Comparison of ENCODE assay signal across 10 cellular contexts in the genomic region with DNA sequence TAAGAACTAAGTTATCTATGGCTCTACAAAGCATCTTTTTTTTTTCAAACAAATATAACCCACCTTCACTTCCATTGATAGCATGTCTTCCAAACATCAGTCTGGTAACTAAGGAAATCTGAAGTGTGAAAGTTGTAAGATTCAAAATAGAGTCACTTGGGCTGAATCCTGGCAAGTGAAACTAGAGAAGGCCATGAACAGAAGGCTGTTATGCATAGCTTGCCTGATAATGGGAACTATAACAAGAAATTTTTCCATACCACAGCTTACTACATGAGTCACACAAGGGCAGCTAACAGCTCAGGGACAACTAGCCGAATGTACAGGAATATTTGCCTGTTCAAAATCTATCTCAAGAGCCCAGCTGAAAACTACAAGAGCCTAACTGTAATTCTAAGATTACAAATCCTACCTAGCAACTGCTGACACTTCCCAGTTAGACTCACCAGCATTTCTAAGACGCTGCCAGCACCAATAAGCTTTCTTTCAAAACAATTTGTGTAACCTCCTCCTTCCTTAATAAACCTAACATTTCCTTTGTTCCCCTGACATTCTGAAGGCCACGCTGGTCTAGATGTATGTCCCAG.
DNase-seq lines count a peak whose midpoint lies in the region; ATAC-seq and TF ChIP-seq lines count a peak whose summit lies in the region.
"Had no signal": no experiment of that assay in that cellular context is flagged by ENCODE, and none has a peak within 500 bp of the region (broad histone marks: within the 10 kb centered on the region; RNA-seq: fewer than 3 reads in every experiment).

No MANE protein-coding gene starts in this region.

- intact Hi-C loops in uterus (cut with DNase I; ENCODE audit: low total_unique reads): no loop called here

- no peaks in the 10 kb centered on the region for H3K4me1 ChIP-seq in uterus
- H3K4me1 ChIP-seq: SJCRH30 had no signal

- no peaks in the 10 kb centered on the region for H3K27me3 ChIP-seq in brain microvascular endothelial cell (replicated peaks)
- H3K27me3 ChIP-seq in uterus: no peaks in the 10 kb centered on the region
- H3K27me3 ChIP-seq: SJCRH30 had no signal

- no peaks in the 10 kb centered on the region for H3K9me3 ChIP-seq in uterus
- H3K9me3 ChIP-seq: SJCRH30 had no signal

- H3K27ac ChIP-seq in brain microvascular endothelial cell (peak overlapping the region; percentile 12), uterus (no peak overlapping the region)
- H3K27ac ChIP-seq: SJCRH30 had no signal

- TF ChIP-seq CTCF in GM13977 (IDR thresholded peaks at IDR 0.05; ENCODE audit: extremely low read depth, insufficient read depth, missing control alignments) (no peak), brain microvascular endothelial cell (IDR thresholded peaks at IDR 0.05; ENCODE audit: low read depth, low read length, missing control alignments) (no peak), retinal pigment epithelial cell (conservative IDR thresholded peaks at IDR 0.05; ENCODE audit: low read depth, low read length) (no peak), uterus (IDR thresholded peaks at IDR 0.05) (no peak)

- DNase-seq in GM13977 (ENCODE audit: low spot score) (peak; percentile 28), H4 (ENCODE audit: low spot score) (peak; percentile 71), LHCN-M2 (ENCODE audit: low read depth) (peak; percentile 80), brain microvascular endothelial cell (peak; percentile 92), retinal pigment epithelial cell (ENCODE audit: low read depth) (peak; percentile 94), uterus (no peak)
- no peak for DNase-seq in stimulated activated CD4-positive, alpha-beta T cell treated with anti-CD3 and anti-CD28 coated beads, Interleukin-15, amount 100 ng/mL, for 24 hours
- DNase-seq: left cardiac atrium had no signal

- ATAC-seq in HG03045 (IDR thresholded peaks at IDR 0.05; ENCODE audit: unreplicated experiment): no peak

- H3K36me3 ChIP-seq in brain microvascular endothelial cell (replicated peaks): no peaks in the 10 kb centered on the region
- H3K36me3 ChIP-seq in uterus: no peaks in the 10 kb centered on the region
- H3K36me3 ChIP-seq: SJCRH30 had no signal

- H3K4me3 ChIP-seq in brain microvascular endothelial cell (ENCODE audit: low read depth, low read length): no peak overlapping the region
- no peak overlapping the region for H3K4me3 ChIP-seq in retinal pigment epithelial cell (ENCODE audit: low read length)
- H3K4me3 ChIP-seq in uterus: no peak overlapping the region
- H3K4me3 ChIP-seq: SJCRH30 had no signal

- in situ Hi-C loops in GM13977 (cut with MboI; ENCODE audit: low pct_unique_long_range_greater_than_20kb, low sequenced_read_pairs, unreplicated experiment) (no loop called here), brain microvascular endothelial cell (cut with HindIII; ENCODE audit: low pct_ligation_motif_present, low sequenced_read_pairs) (no loop called here)

- no peak for TF ChIP-seq POLR2A in uterus (IDR thresholded peaks at IDR 0.05)

Comparison
In these comparisons a context has a peak if more than half of its experiments do, and no peak if none do; other contexts are left out.
1. DNase-seq: peak in GM13977 (single experiment), H4 (single experiment), LHCN-M2 (single experiment), brain microvascular endothelial cell (single experiment) and retinal pigment epithelial cell (single experiment); none in stimulated activated CD4-positive, alpha-beta T cell treated with anti-CD3 and anti-CD28 coated beads, Interleukin-15, amount 100 ng/mL, for 24 hours (single experiment) and uterus (0 of 2).